Comparison of ENCODE assay signal across 9 cellular contexts in the genomic region with DNA sequence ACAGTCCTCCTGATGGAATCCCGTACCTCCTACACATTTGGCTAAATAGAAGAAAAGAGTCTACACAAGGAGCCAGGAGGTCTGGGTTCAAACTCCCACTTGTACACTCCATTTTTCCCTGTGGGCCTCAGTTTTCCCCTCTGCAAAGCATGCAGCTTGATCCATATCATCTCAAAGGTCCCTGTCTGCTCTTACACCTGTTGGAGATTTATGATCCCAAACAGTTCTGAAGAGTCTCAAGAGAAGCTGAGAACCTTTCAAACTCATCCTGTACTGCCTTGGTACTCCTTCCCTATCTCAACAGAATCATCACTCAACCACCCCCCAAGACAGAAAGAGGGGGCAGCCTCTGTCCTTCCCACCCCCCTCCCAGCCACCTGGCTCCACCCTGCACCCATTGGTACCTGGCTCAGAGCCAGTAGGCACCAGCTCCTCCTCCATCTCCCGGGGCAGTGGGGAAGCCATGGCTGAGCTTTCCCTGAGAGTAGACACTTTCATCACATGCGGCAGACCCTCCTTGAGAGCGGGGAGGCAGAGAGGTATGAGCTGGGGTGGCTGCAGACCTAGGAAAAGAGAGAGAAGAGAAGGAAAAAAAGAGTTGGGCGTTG. TPM values are rescaled to one million over a fixed set of nuclear protein-coding genes. Genes with fewer than 3 reads are reported as not detected.
DNase-seq lines count a peak whose midpoint lies in the region; ATAC-seq and TF ChIP-seq lines count a peak whose summit lies in the region.
"Had no signal": no experiment of that assay in that cellular context is flagged by ENCODE, and none has a peak within 500 bp of the region (broad histone marks: within the 10 kb centered on the region; RNA-seq: fewer than 3 reads in every experiment).

No MANE protein-coding gene starts in this region.

- intact Hi-C loops in thyroid gland (cut with DNase I) = no loop called here

- in situ Hi-C loops in astrocyte of the spinal cord (cut with HindIII; ENCODE audit: low sequenced_read_pairs) = no loop called here

- H3K9me3 ChIP-seq in thyroid gland = no peaks in the 10 kb centered on the region

- peaks cover 64 to 79% of the 10 kb centered on the region in 2 donors for H3K4me1 ChIP-seq in thyroid gland

- peak overlapping the region; percentile 74 to 99 (median 97) for H3K27ac ChIP-seq in thyroid gland

- ATAC-seq in stimulated activated naive CD8-positive, alpha-beta T cell treated with anti-CD3 and anti-CD28 coated beads, Interleukin-15, Interleukin-2, amounts not matched to agents 100 U/mL and 50 U/mL, for 24 hours = no peak
- no peak for ATAC-seq in GM21360 (IDR thresholded peaks at IDR 0.05; ENCODE audit: unreplicated experiment)

- H3K4me3 ChIP-seq in astrocyte of the spinal cord (ENCODE audit: low read depth, low read length) (peak overlapping the region; percentile 84), thyroid gland (replicated peaks in 1 of 3) (peak overlapping the region in 1 of 3 donors; percentile 87)

- no peak for TF ChIP-seq POLR2A in thyroid gland (IDR thresholded peaks at IDR 0.05)

- DNase-seq in NCI-H345 (lab: John Stamatoyannopoulos, UW) = peak; percentile 13
- no peak for DNase-seq in NCI-H345 treated with DMSO at 0.1 percent for 48 hours (lab: John Stamatoyannopoulos, UW; ENCODE audit: unreplicated experiment)
- no peak for DNase-seq in astrocyte of the spinal cord (ENCODE audit: low read depth, low spot score)
- peak; percentile 11 for DNase-seq in left kidney (ENCODE audit: low read depth, low spot score)
- peak; percentile 53 to 63 for DNase-seq in thyroid gland
- DNase-seq in stimulated activated naive CD8-positive, alpha-beta T cell treated with anti-CD3 and anti-CD28 coated beads, Interleukin-15, Interleukin-2, amounts not matched to agents 100 U/mL and 50 U/mL, for 24 hours = no peak
- no peak for DNase-seq in inferior parietal cortex (ENCODE audit: extremely low spot score)
- DNase-seq: NCI-H1048 had no signal

- WGBS in thyroid gland, 2 donors = 18 to 29% methylated on average over 5 of the region's 5 CpGs

- no peaks in the 10 kb centered on the region for H3K27me3 ChIP-seq in thyroid gland

- TF ChIP-seq CTCF in astrocyte of the spinal cord (IDR thresholded peaks at IDR 0.05; ENCODE audit: low read depth, low read length) (no peak), thyroid gland (IDR thresholded peaks at IDR 0.05) (no peak)

- peaks cover 18 to 19% of the 10 kb centered on the region in 2 donors for H3K36me3 ChIP-seq in thyroid gland

RNA-seq across cellular contexts. Expression of a gene that starts 3.3 kb away (rescaled TPM):
- 100 to 1,000 TPM in 1 of 4 donors, 10 to 100 TPM in 3; 52.3 to 106 (median 85.2) TPM for total RNA-seq in thyroid gland

RNA-seq across cellular contexts. Expression of a gene that starts 14.2 kb away (rescaled TPM):
- 10 to 100 TPM; 70.0 to 86.5 (median 78.1) TPM for total RNA-seq in thyroid gland

RNA-seq across cellular contexts. Expression of a gene that starts 16.7 kb away (rescaled TPM):
- total RNA-seq in thyroid gland = not detected

RNA-seq across cellular contexts. Expression of a gene that starts 59.5 kb away (rescaled TPM):
- total RNA-seq in thyroid gland = not detected

Comparison
In these comparisons a context has a peak if more than half of its experiments do, and no peak if none do; other contexts are left out.
1. DNase-seq: peak in NCI-H345 (single experiment), left kidney (single experiment) and thyroid gland (2 of 2); none in NCI-H345 treated with DMSO at 0.1 percent for 48 hours (single experiment), astrocyte of the spinal cord (single experiment), stimulated activated naive CD8-positive, alpha-beta T cell treated with anti-CD3 and anti-CD28 coated beads, Interleukin-15, Interleukin-2, amounts not matched to agents 100 U/mL and 50 U/mL, for 24 hours (single experiment) and inferior parietal cortex (single experiment).